In genomic region chr4:113686950-113687718, GRCh38 we compare ENCODE assay signal across 1 cellular context.
TF ChIP-seq lines count a peak whose summit lies in the region.

No MANE protein-coding gene starts in this region.

TF ChIP-seq in GM23338, 12 proteins besides CTCF, POLR2A, EP300 and RAD21 (continued from another document):
- TF ChIP-seq ZNF462 (CRISPR knock-in tag; IDR thresholded peaks at IDR 0.05) (no peak), ZNF331 (CRISPR knock-in tag; IDR thresholded peaks at IDR 0.05; ENCODE audit: low read depth) (no peak), ZNF114 (CRISPR knock-in tag; IDR thresholded peaks at IDR 0.05) (no peak), JUNB (IDR thresholded peaks at IDR 0.05; ENCODE audit: unreplicated experiment) (no peak), NANOG (IDR thresholded peaks at IDR 0.05; ENCODE audit: borderline replicate concordance) (no peak)
TF ChIP-seq in GM23338: peak in this region for 0.
